Comparison of ENCODE assay signal across 18 cellular contexts in the genomic region with DNA sequence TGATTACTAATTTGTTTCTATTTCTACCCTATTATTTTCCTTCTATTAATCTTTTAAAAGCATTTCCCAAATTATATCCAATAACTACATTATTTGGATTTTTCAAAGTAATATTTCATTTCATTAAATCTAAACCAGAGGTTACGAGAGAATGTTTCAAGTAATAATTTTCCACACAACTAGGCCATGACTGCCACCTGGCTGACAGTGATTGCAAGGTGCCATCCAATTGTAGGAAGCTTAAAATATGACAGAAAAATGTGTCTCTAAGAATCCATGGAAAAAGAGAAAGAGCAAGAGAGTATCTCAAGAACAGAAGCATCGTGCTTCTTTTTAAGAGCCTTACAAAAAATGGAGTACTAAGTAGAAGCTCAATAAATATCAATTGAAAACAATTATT. TPM values are rescaled to one million over a fixed set of nuclear protein-coding genes. Genes with fewer than 3 reads are reported as not detected.
DNase-seq lines count a peak whose midpoint lies in the region; ATAC-seq and TF ChIP-seq lines count a peak whose summit lies in the region.
"Had no signal": no experiment of that assay in that cellular context is flagged by ENCODE, and none has a peak within 500 bp of the region (broad histone marks: within the 10 kb centered on the region; RNA-seq: fewer than 3 reads in every experiment).

No MANE protein-coding gene starts in this region.

- TF ChIP-seq CTCF in Loucy (conservative IDR thresholded peaks at IDR 0.05; ENCODE audit: low read length) (peak; percentile 45; the same call in 1 of the 2 replicates), neural crest cell (conservative IDR thresholded peaks at IDR 0.05) (peak; percentile 49)

- no peak overlapping the region for H3K4me3 Mint-ChIP-seq in neural crest cell
- no peak overlapping the region for H3K4me3 Mint-ChIP-seq in activated CD4-positive, alpha-beta memory T cell treated with anti-CD3 and anti-CD28 coated beads for 36 hours
- H3K4me3 Mint-ChIP-seq: activated T-cell treated with anti-CD3 and anti-CD28 coated beads, Interleukin-2, amount 50 U/mL, for 4 hours; CD8-positive, alpha-beta memory T cell; mesothelial cell of epicardium had no signal

- no peaks in the 10 kb centered on the region for H3K36me3 ChIP-seq in Loucy (ENCODE audit: insufficient read depth, low read length)
- H3K36me3 ChIP-seq: HAP-1, Peyer's patch had no signal

- H3K9me2 ChIP-seq in Loucy (replicated peaks; ENCODE audit: low read depth, low read length): no peaks in the 10 kb centered on the region

- no peaks in the 10 kb centered on the region for H3F3A ChIP-seq in Loucy (ENCODE audit: low read depth)

- H3K27me3 ChIP-seq in Loucy (ENCODE audit: insufficient read depth, low read length, poor library complexity, severe bottlenecking): no peaks in the 10 kb centered on the region
- H3K27me3 ChIP-seq: Peyer's patch had no signal

- DNase-seq in NCI-H2171 treated with DMSO at 0.1 percent for 48 hours (lab: John Stamatoyannopoulos, UW): peak; percentile 23
- DNase-seq in NCI-H2171 (lab: John Stamatoyannopoulos, UW): no peak
- peak; percentile 9 to 27 for DNase-seq in dermis microvascular lymphatic vessel endothelial cell (ENCODE audit: low read depth in 2 of 2)
- DNase-seq in neural crest cell (ENCODE audit: low read depth, low spot score): no peak
- no peak for DNase-seq in activated CD4-positive, alpha-beta memory T cell treated with anti-CD3 and anti-CD28 coated beads for 36 hours
- DNase-seq: activated CD4-positive, alpha-beta T cell treated with anti-CD3 and anti-CD28 coated beads for 1 hour; activated T-cell treated with anti-CD3 and anti-CD28 coated beads, Interleukin-2, amount 50 U/mL, for 4 hours; CD8-positive, alpha-beta memory T cell; GDM1; NCI-H2227 treated with DMSO at 0.1 percent for 48 hours; occipital lobe; Peyer's patch had no signal

- H3K79me2 ChIP-seq in Loucy (ENCODE audit: insufficient read depth, low read length): no peaks in the 10 kb centered on the region

- no peak overlapping the region for H3K27ac Mint-ChIP-seq in neural crest cell (ENCODE audit: unreplicated experiment)
- no peak overlapping the region for H3K27ac Mint-ChIP-seq in activated CD4-positive, alpha-beta memory T cell treated with anti-CD3 and anti-CD28 coated beads for 36 hours
- H3K27ac Mint-ChIP-seq: CD8-positive, alpha-beta memory T cell; mesothelial cell of epicardium had no signal

- ATAC-seq in HG02678 (IDR thresholded peaks at IDR 0.05; ENCODE audit: unreplicated experiment) (no peak), HG03095 (IDR thresholded peaks at IDR 0.05; ENCODE audit: unreplicated experiment) (no peak)
- ATAC-seq: A549; activated T-cell treated with anti-CD3 and anti-CD28 coated beads, Interleukin-2, amount 50 U/mL, for 4 hours had no signal

- H3K9ac ChIP-seq in Loucy (ENCODE audit: low read depth, low read length, poor library complexity, severe bottlenecking): no peak overlapping the region

- POLR2A ChIA-PET in activated CD4-positive, alpha-beta memory T cell treated with anti-CD3 and anti-CD28 coated beads for 36 hours (lab: Charles Lee): no interaction called here

- no peak overlapping the region for H3K4me2 ChIP-seq in Loucy (ENCODE audit: low read depth, low read length, poor library complexity, severe bottlenecking)
- H3K4me2 ChIP-seq: A549 had no signal

- H2AFZ ChIP-seq in Loucy (ENCODE audit: low read length): no peak overlapping the region

- H4K20me1 ChIP-seq in Loucy (ENCODE audit: insufficient read depth, low read length, poor library complexity, severe bottlenecking): no peaks in the 10 kb centered on the region

- H3K9me3 Mint-ChIP-seq in neural crest cell: no peaks in the 10 kb centered on the region
- H3K9me3 Mint-ChIP-seq in activated CD4-positive, alpha-beta memory T cell treated with anti-CD3 and anti-CD28 coated beads for 36 hours: no peaks in the 10 kb centered on the region
- H3K9me3 Mint-ChIP-seq: activated T-cell treated with anti-CD3 and anti-CD28 coated beads, Interleukin-2, amount 50 U/mL, for 4 hours; CD8-positive, alpha-beta memory T cell; mesothelial cell of epicardium had no signal

- H3K4me1 ChIP-seq in Loucy (ENCODE audit: insufficient read depth, low read length, poor library complexity, severe bottlenecking): no peaks in the 10 kb centered on the region
- H3K4me1 ChIP-seq: A549, Peyer's patch had no signal

- H3K36me3 Mint-ChIP-seq in neural crest cell (ENCODE audit: low read depth): no peaks in the 10 kb centered on the region
- no peaks in the 10 kb centered on the region for H3K36me3 Mint-ChIP-seq in activated CD4-positive, alpha-beta memory T cell treated with anti-CD3 and anti-CD28 coated beads for 36 hours
- H3K36me3 Mint-ChIP-seq: CD8-positive, alpha-beta memory T cell; mesothelial cell of epicardium had no signal

- intact Hi-C loops in activated CD4-positive, alpha-beta memory T cell treated with anti-CD3 and anti-CD28 coated beads for 36 hours (cut with micrococcal nuclease): loop anchor here (2.0 to 5.0 kb wide), 2 partner anchors 35 to 48 kb away; no protein-coding TSS in a partner anchor

- CTCF ChIA-PET in activated CD4-positive, alpha-beta memory T cell treated with anti-CD3 and anti-CD28 coated beads for 36 hours (lab: Charles Lee): interaction anchor here (0.6 to 1.7 kb wide), 5 partner anchors 14 to 51 kb away, joined by 3 to 8 read pairs (median 5); no protein-coding TSS in a partner anchor

- H3K4me3 ChIP-seq in Loucy (ENCODE audit: low read length, poor library complexity, severe bottlenecking): no peak overlapping the region
- H3K4me3 ChIP-seq: A549, HAP-1, Peyer's patch had no signal

- H3K9me3 ChIP-seq in Loucy (ENCODE audit: insufficient read depth, low read depth, low read length): no peaks in the 10 kb centered on the region
- H3K9me3 ChIP-seq: A549, HAP-1, Peyer's patch had no signal

- H3K27me3 Mint-ChIP-seq in neural crest cell (ENCODE audit: low read depth): no peaks in the 10 kb centered on the region
- no peaks in the 10 kb centered on the region for H3K27me3 Mint-ChIP-seq in activated CD4-positive, alpha-beta memory T cell treated with anti-CD3 and anti-CD28 coated beads for 36 hours

- peaks cover 3% of the 10 kb centered on the region for H3K4me1 Mint-ChIP-seq in neural crest cell
- peaks cover 19% of the 10 kb centered on the region for H3K4me1 Mint-ChIP-seq in activated CD4-positive, alpha-beta memory T cell treated with anti-CD3 and anti-CD28 coated beads for 36 hours (ENCODE audit: low read depth)
- H3K4me1 Mint-ChIP-seq: mesothelial cell of epicardium had no signal

RNA-seq across cellular contexts. Expression of gene TPK1, which starts 48.7 kb away (rescaled TPM):
- 16.4 and 17.7 TPM in 2 replicates for total RNA-seq in dermis microvascular lymphatic vessel endothelial cell
- total RNA-seq in neural crest cell: 3.3 and 4.0 TPM in 2 replicates
- 10 to 100 TPM; 19.1 to 26.0 TPM for total RNA-seq in activated CD4-positive, alpha-beta memory T cell treated with anti-CD3 and anti-CD28 coated beads for 36 hours

Comparison
In these comparisons a context has a peak if more than half of its experiments do, and no peak if none do; other contexts are left out.
1. DNase-seq: peak in NCI-H2171 treated with DMSO at 0.1 percent for 48 hours (single experiment) and dermis microvascular lymphatic vessel endothelial cell (2 of 2); none in NCI-H2171 (single experiment), neural crest cell (single experiment) and activated CD4-positive, alpha-beta memory T cell treated with anti-CD3 and anti-CD28 coated beads for 36 hours (single experiment).